ENCODE assay signal across 27 cellular contexts in genomic region chr11:8577791-8578581, GRCh38. TPM values are rescaled to one million over a fixed set of nuclear protein-coding genes. Genes with fewer than 3 reads are reported as not detected.
DNase-seq lines count a peak whose midpoint lies in the region; ATAC-seq, FAIRE-seq and TF ChIP-seq lines count a peak whose summit lies in the region.
"Had no signal": no experiment of that assay in that cellular context is flagged by ENCODE, and none has a peak within 500 bp of the region (broad histone marks: within the 10 kb centered on the region; RNA-seq: fewer than 3 reads in every experiment).

No MANE protein-coding gene starts in this region.

- H3K36me3 ChIP-seq in small intestine (ENCODE audit: control insufficient read depth in 2 of 2, insufficient read depth in 2 of 2, low read length in 2 of 2) = no peaks in the 10 kb centered on the region
- H3K36me3 ChIP-seq: BLaER1, heart left ventricle, vagina had no signal

- no peak for TF ChIP-seq POLR2A in H54 (IDR thresholded peaks at IDR 0.05; ENCODE audit: low read depth, low read length)

- ATAC-seq in GM21447 (IDR thresholded peaks at IDR 0.05; ENCODE audit: unreplicated experiment) = no peak
- no peak for ATAC-seq in HG02870 (IDR thresholded peaks at IDR 0.05; ENCODE audit: unreplicated experiment)
- ATAC-seq: body of pancreas; heart left ventricle; left ventricle myocardium superior; stimulated activated naive CD8-positive, alpha-beta T cell treated with anti-CD3 and anti-CD28 coated beads, Interleukin-15, Interleukin-2, amounts not matched to agents 100 U/mL and 50 U/mL, for 24 hours had no signal

- H3K27ac ChIP-seq in epithelial cell of prostate (peak overlapping the region; percentile 28), small intestine (ENCODE audit: low read depth in 1 of 2, low read length in 1 of 2) (no peak overlapping the region)
- H3K27ac ChIP-seq: BLaER1, body of pancreas, dorsolateral prefrontal cortex, heart left ventricle, vagina had no signal

- no peaks in the 10 kb centered on the region for H3K27me3 ChIP-seq in small intestine (ENCODE audit: control insufficient read depth in 2 of 2, insufficient read depth in 2 of 2, low read length in 2 of 2)
- H3K27me3 ChIP-seq: BLaER1, body of pancreas, dorsolateral prefrontal cortex, heart left ventricle, vagina had no signal

- no peak overlapping the region for H3K4me3 ChIP-seq in small intestine (ENCODE audit: low read depth in 1 of 2, low read length in 2 of 2)
- H3K4me3 ChIP-seq: BLaER1, body of pancreas, dorsolateral prefrontal cortex, heart left ventricle, vagina had no signal

- H3K4me1 ChIP-seq in small intestine (ENCODE audit: control insufficient read depth in 2 of 2, insufficient read depth in 1 of 2, low read depth in 1 of 2, low read length in 1 of 2) = no peaks in the 10 kb centered on the region
- H3K4me1 ChIP-seq: body of pancreas, heart left ventricle, vagina had no signal

- WGBS in small intestine, 3 donors = 95 to 99% (median 97%) methylated on average over 2 of the region's 2 CpGs

- DNase-seq in H54 (ENCODE audit: insufficient read length, low spot score) (no peak), RKO (ENCODE audit: low spot score) (peak; percentile 60), epithelial cell of prostate (ENCODE audit: low read depth, low spot score) (peak; percentile 29), small intestine (no peak), NCI-H2196 treated with DMSO at 0.1 percent for 48 hours (lab: John Stamatoyannopoulos, UW; ENCODE audit: unreplicated experiment) (no peak)
- DNase-seq: activated CD4-positive, alpha-beta memory T cell treated with anti-CD3 and anti-CD28 coated beads, Interleukin-2, amount 10 ng/mL, durations not matched to agents 7 days and 5 days; activated CD4-positive, alpha-beta T cell treated with anti-CD3 and anti-CD28 coated beads for 1 hour; activated CD8-positive, alpha-beta memory T cell treated with anti-CD3 and anti-CD28 coated beads, Interleukin-2, amount 50 U/mL, for 4 hours; activated naive CD4-positive, alpha-beta T cell treated with Interleukin-2 at 50 U/mL for 16 hours; body of pancreas; DMS153; dorsolateral prefrontal cortex; heart left ventricle; KG1; left ventricle myocardium superior; MM.1S; NCI-H1930; NCI-H526 treated with DMSO at 0.1 percent for 48 hours; NK-92 treated with Interleukin-12 subunit alpha and Interleukin-12 subunit beta, amount 100 ng/mL, for 24 hours; Right ventricle myocardium superior; stimulated activated CD4-positive, alpha-beta T cell treated with anti-CD3 and anti-CD28 coated beads, Interleukin-1b, Interleukin-23, amount 100 ng/mL, for 48 hours; stimulated activated naive CD8-positive, alpha-beta T cell treated with anti-CD3 and anti-CD28 coated beads, Interleukin-15, Interleukin-2, amounts not matched to agents 100 U/mL and 50 U/mL, for 24 hours had no signal

- FAIRE-seq in H54 (lab: Jason Lieb, UNC) (peak; percentile 96), small intestine (lab: Jason Lieb, UNC) (peak; percentile 23)
- FAIRE-seq: keratinocyte had no signal

- H3K9me3 ChIP-seq in small intestine (ENCODE audit: control insufficient read depth, low read depth) = no peaks in the 10 kb centered on the region
- H3K9me3 ChIP-seq: body of pancreas, vagina had no signal

RNA-seq across cellular contexts. Expression of gene STK33, which starts 16.0 kb away (rescaled TPM):
- polyA plus RNA-seq in small intestine = 1 to 10 TPM in 2 of 3 donors, under 1 TPM in 1; 0.89 to 2.6 (median 2.4) TPM

Comparison
In these comparisons a context has a peak if more than half of its experiments do, and no peak if none do; other contexts are left out.
1. DNase-seq: peak in RKO (single experiment) and epithelial cell of prostate (single experiment); none in H54 (single experiment), small intestine (single experiment) and NCI-H2196 treated with DMSO at 0.1 percent for 48 hours (single experiment).